2 cellular contexts compared by ENCODE assay signal in genomic region chr9:105251733-105252404, GRCh38.
A peak's percentile ranks its signal among the peaks of the same experiment; 100 is the strongest.
TF ChIP-seq lines count a peak whose summit lies in the region.

No MANE protein-coding gene starts in this region.

TF ChIP-seq in K562, 482 proteins besides CTCF, POLR2A, EP300 and RAD21 (continued from another document):
- no peak for TF ChIP-seq SNAPC5 (CRISPR knock-in tag; IDR thresholded peaks at IDR 0.05)

TF ChIP-seq in liver, 16 proteins besides CTCF, POLR2A, EP300 and RAD21 (continued from another document):
- TF ChIP-seq REST (IDR thresholded peaks at IDR 0.05) (no peak), TAF1 (conservative IDR thresholded peaks at IDR 0.05) (no peak), HNF4A (conservative IDR thresholded peaks at IDR 0.05) (peak; percentile 46 to 56), NR2F2 (IDR thresholded peaks at IDR 0.05) (no peak), YY1 (IDR thresholded peaks at IDR 0.05) (peak; percentile 45), FOXA2 (IDR thresholded peaks at IDR 0.05) (peak; percentile 55)
